Comparison of ENCODE assay signal across 1 cellular context in the genomic region with DNA sequence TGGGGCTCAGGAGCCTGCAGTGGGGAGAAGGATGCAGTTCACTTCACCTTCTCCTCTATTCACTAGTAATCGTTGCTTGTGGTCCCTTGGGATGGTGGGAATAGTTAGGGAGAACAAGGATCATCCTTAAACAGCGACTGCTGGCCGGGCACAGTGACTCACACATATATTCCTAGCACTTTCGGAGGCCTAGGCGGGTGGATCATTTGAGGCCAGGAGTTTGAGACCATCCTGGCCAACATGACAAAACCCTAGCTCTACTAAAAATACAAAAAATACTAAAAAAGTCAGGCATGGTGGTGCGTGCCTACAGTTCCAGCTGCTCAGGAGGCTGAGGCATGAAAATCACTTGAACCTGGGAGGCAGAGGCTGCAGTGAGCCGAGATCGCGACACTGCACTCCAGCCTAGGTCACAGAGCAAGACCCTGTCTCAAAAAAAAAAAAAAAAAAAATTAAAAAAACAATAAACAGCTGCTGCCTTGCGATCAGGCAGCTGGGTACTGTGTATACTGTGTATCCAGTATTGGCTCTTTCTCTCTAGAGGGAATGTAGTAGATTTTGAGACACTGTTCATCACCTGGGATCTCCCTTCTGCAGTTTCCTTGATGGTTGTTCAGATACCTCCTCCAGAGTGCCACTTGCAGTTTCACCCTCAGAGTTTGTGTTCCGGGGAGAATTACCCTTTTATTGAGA.
A peak's percentile ranks its signal among the peaks of the same experiment; 100 is the strongest.
TF ChIP-seq lines count a peak whose summit lies in the region.

No MANE protein-coding gene starts in this region.

TF ChIP-seq in HepG2, 621 proteins besides CTCF, POLR2A, EP300 and RAD21:
- TF ChIP-seq TBX3 (IDR thresholded peaks at IDR 0.05; ENCODE audit: borderline replicate concordance): 0 out of 2 replicates have a peak, but pooled peaks have one; percentile 27
